ENCODE assay signal across 1 cellular context in genomic region chr3:66486646-66487045, GRCh38.
TF ChIP-seq lines count a peak whose summit lies in the region.

No MANE protein-coding gene starts in this region.

TF ChIP-seq in HepG2, 621 proteins besides CTCF, POLR2A, EP300 and RAD21 (continued from another document):
- TF ChIP-seq DZIP1 (CRISPR knock-in tag; IDR thresholded peaks at IDR 0.05) = no peak
- TF ChIP-seq CENPX (CRISPR knock-in tag; IDR thresholded peaks at IDR 0.05) = no peak
- no peak for TF ChIP-seq DNMT1 (CRISPR knock-in tag; IDR thresholded peaks at IDR 0.05)
- no peak for TF ChIP-seq ATRX (CRISPR knock-in tag; IDR thresholded peaks at IDR 0.05; ENCODE audit: borderline replicate concordance)
- TF ChIP-seq, protein P1, sequence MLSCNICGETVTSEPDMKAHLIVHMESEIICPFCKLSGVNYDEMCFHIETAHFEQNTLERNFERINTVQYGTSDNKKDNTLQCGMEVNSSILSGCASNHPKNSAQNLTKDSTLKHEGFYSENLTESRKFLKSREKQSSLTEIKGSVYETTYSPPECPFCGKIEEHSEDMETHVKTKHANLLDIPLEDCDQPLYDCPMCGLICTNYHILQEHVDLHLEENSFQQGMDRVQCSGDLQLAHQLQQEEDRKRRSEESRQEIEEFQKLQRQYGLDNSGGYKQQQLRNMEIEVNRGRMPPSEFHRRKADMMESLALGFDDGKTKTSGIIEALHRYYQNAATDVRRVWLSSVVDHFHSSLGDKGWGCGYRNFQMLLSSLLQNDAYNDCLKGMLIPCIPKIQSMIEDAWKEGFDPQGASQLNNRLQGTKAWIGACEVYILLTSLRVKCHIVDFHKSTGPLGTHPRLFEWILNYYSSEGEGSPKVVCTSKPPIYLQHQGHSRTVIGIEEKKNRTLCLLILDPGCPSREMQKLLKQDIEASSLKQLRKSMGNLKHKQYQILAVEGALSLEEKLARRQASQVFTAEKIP (CRISPR knock-in tag; IDR thresholded peaks at IDR 0.05; ENCODE audit: borderline replicate concordance) = no peak
- no peak for TF ChIP-seq HNRNPK (IDR thresholded peaks at IDR 0.05; ENCODE audit: low read depth, low read length, poor library complexity, severe bottlenecking)
